In genomic region chr20:64242003-64242796, GRCh38 we compare ENCODE assay signal across 30 cellular contexts. TPM values are rescaled to one million over a fixed set of nuclear protein-coding genes. Genes with fewer than 3 reads are reported as not detected.
DNase-seq lines count a peak whose midpoint lies in the region; ATAC-seq, FAIRE-seq and TF ChIP-seq lines count a peak whose summit lies in the region.
"Had no signal": no experiment of that assay in that cellular context is flagged by ENCODE, and none has a peak within 500 bp of the region (broad histone marks: within the 10 kb centered on the region; RNA-seq: fewer than 3 reads in every experiment).

No MANE protein-coding gene starts in this region.

- H3K27me3 Mint-ChIP-seq in CD8-positive, alpha-beta T cell (ENCODE audit: low read depth) = peaks cover 12% of the 10 kb centered on the region
- H3K27me3 Mint-ChIP-seq: brain had no signal

- peaks cover 15% of the 10 kb centered on the region for H3K27me3 ChIP-seq in osteoblast (ENCODE audit: insufficient read depth, low read length)
- peaks cover 3% of the 10 kb centered on the region for H3K27me3 ChIP-seq in CD8-positive, alpha-beta T cell (ENCODE audit: insufficient read depth, low read length)
- H3K27me3 ChIP-seq: neural progenitor cell had no signal

- no peak overlapping the region for H3K4me3 Mint-ChIP-seq in CD8-positive, alpha-beta T cell
- H3K4me3 Mint-ChIP-seq: activated CD4-positive, alpha-beta T cell treated with anti-CD3 and anti-CD28 coated beads for 36 hours; activated naive CD4-positive, alpha-beta T cell treated with anti-CD3 and anti-CD28 coated beads for 36 hours; brain; memory B cell; neural progenitor cell had no signal

- TF ChIP-seq POLR2A in GM12892 (IDR thresholded peaks at IDR 0.05; ENCODE audit: low read depth, low read length) = no peak

- intact Hi-C loops in kidney (cut with DNase I) = no loop called here
- intact Hi-C loops in CD8-positive, alpha-beta T cell (cut with DNase I, micrococcal nuclease) = no loop called here

- H3K27ac Mint-ChIP-seq in CD8-positive, alpha-beta T cell = no peak overlapping the region
- H3K27ac Mint-ChIP-seq: activated CD4-positive, alpha-beta T cell treated with anti-CD3 and anti-CD28 coated beads for 36 hours; activated naive CD4-positive, alpha-beta T cell treated with anti-CD3 and anti-CD28 coated beads for 36 hours; brain; memory B cell; neural progenitor cell had no signal

- H3K36me3 ChIP-seq in kidney (ENCODE audit: control insufficient read depth in 1 of 2, insufficient read depth in 2 of 2, low read length in 2 of 2) = no peaks in the 10 kb centered on the region
- no peaks in the 10 kb centered on the region for H3K36me3 ChIP-seq in osteoblast (ENCODE audit: insufficient read depth, low read length)
- H3K36me3 ChIP-seq in CD8-positive, alpha-beta T cell (ENCODE audit: insufficient read depth, low read length) = no peaks in the 10 kb centered on the region
- H3K36me3 ChIP-seq: esophagus squamous epithelium, neural progenitor cell, sigmoid colon had no signal

- H3K9me3 Mint-ChIP-seq in CD8-positive, alpha-beta T cell = no peaks in the 10 kb centered on the region
- H3K9me3 Mint-ChIP-seq: activated naive CD4-positive, alpha-beta T cell treated with anti-CD3 and anti-CD28 coated beads for 36 hours; brain; memory B cell had no signal

- CTCF ChIA-PET in CD8-positive, alpha-beta T cell (lab: Charles Lee) = no interaction called here

- TF ChIP-seq CTCF in kidney (IDR thresholded peaks at IDR 0.05; ENCODE audit: borderline replicate concordance, extremely low read depth, insufficient read depth) (no peak), osteoblast (IDR thresholded peaks at IDR 0.05; ENCODE audit: extremely low read depth, low read depth, low read length) (no peak)
- no peak for TF ChIP-seq CTCF in CD8-positive, alpha-beta T cell (IDR thresholded peaks at IDR 0.05)

- H3K4me1 ChIP-seq in kidney (ENCODE audit: control insufficient read depth in 1 of 2, insufficient read depth in 1 of 2, low read depth in 1 of 2, low read length in 2 of 2) (no peaks in the 10 kb centered on the region), osteoblast (ENCODE audit: insufficient read depth, low read length) (no peaks in the 10 kb centered on the region)
- H3K4me1 ChIP-seq in CD8-positive, alpha-beta T cell (ENCODE audit: insufficient read depth, low read length) = peaks cover 6% of the 10 kb centered on the region
- H3K4me1 ChIP-seq: esophagus squamous epithelium, neural progenitor cell, sigmoid colon had no signal

- POLR2A ChIA-PET in CD8-positive, alpha-beta T cell (lab: Charles Lee) = no interaction called here

- H3K79me2 ChIP-seq in osteoblast (ENCODE audit: insufficient read depth, low read length) = no peaks in the 10 kb centered on the region

- no peak overlapping the region for H3K9ac ChIP-seq in kidney (ENCODE audit: low read length in 2 of 2)
- H3K9ac ChIP-seq: GM23248, neural progenitor cell had no signal

- H3K36me3 Mint-ChIP-seq in CD8-positive, alpha-beta T cell = no peaks in the 10 kb centered on the region
- H3K36me3 Mint-ChIP-seq: memory B cell, neural progenitor cell had no signal

- FAIRE-seq in GM12892 (lab: Jason Lieb, UNC) = no peak
- FAIRE-seq in HTR-8/SVneo (lab: Jason Lieb, UNC) = peak; percentile 68
- FAIRE-seq in kidney (lab: Jason Lieb, UNC) = no peak

- H3K9me3 ChIP-seq in kidney (ENCODE audit: control insufficient read depth in 1 of 2, low read length in 2 of 2) (no peaks in the 10 kb centered on the region), osteoblast (ENCODE audit: low read depth, low read length) (no peaks in the 10 kb centered on the region)
- H3K9me3 ChIP-seq in CD8-positive, alpha-beta T cell (ENCODE audit: low read length) = no peaks in the 10 kb centered on the region
- H3K9me3 ChIP-seq: Caco-2, esophagus squamous epithelium, sigmoid colon had no signal

- no peak for ATAC-seq in CD8-positive, alpha-beta T cell
- ATAC-seq in GM21526 (IDR thresholded peaks at IDR 0.05; ENCODE audit: low FRiP score, unreplicated experiment) = no peak
- ATAC-seq: activated CD4-positive, alpha-beta T cell treated with anti-CD3 and anti-CD28 coated beads for 36 hours had no signal

- peaks cover 9% of the 10 kb centered on the region for H3K4me1 Mint-ChIP-seq in CD8-positive, alpha-beta T cell (ENCODE audit: low read depth)
- H3K4me1 Mint-ChIP-seq: activated CD4-positive, alpha-beta T cell treated with anti-CD3 and anti-CD28 coated beads for 36 hours; brain had no signal

- no peaks in the 10 kb centered on the region for H4K20me1 ChIP-seq in osteoblast (ENCODE audit: insufficient read depth, low read length)

- DNase-seq in GM12892 (ENCODE audit: insufficient read length) = peak; percentile 11
- DNase-seq in HTR-8/SVneo (ENCODE audit: insufficient read length, low spot score) = no peak
- peak; percentile 61 for DNase-seq in kidney
- DNase-seq in osteoblast (ENCODE audit: insufficient read length, low spot score, missing footprints) = peak; percentile 75
- no peak for DNase-seq in CD8-positive, alpha-beta T cell
- no peak for DNase-seq in activated CD4-positive, alpha-beta T cell treated with anti-CD3 and anti-CD28 coated beads for 48 hours
- DNase-seq: activated CD4-positive, alpha-beta T cell treated with anti-CD3 and anti-CD28 coated beads for 36 hours; activated CD8-positive, alpha-beta memory T cell treated with anti-CD3 and anti-CD28 coated beads for 24 hours; activated naive CD4-positive, alpha-beta T cell treated with anti-CD3 and anti-CD28 coated beads for 36 hours; activated T-cell treated with anti-CD3 and anti-CD28 coated beads, Interleukin-2, amount 50 U/mL, for 48 hours; cerebellar nuclear complex; esophagus squamous epithelium; foreskin melanocyte; GM23248; kidney glomerular epithelial cell; NCI-H146; NCI-H226; SIG-M5; sigmoid colon; stimulated activated CD4-positive, alpha-beta T cell treated with anti-CD3 and anti-CD28 coated beads, Interleukin-4, amount 100 ng/mL, for 4 hours; T-helper 9 cell; trophoblast cell had no signal

- H3K4me3 ChIP-seq in kidney (ENCODE audit: low read length in 2 of 2) = no peak overlapping the region
- no peak overlapping the region for H3K4me3 ChIP-seq in osteoblast (ENCODE audit: insufficient read depth, low read length)
- no peak overlapping the region for H3K4me3 ChIP-seq in CD8-positive, alpha-beta T cell (ENCODE audit: low read depth, low read length)
- H3K4me3 ChIP-seq: dorsolateral prefrontal cortex, esophagus squamous epithelium, GM23248, neural progenitor cell, sigmoid colon had no signal

- no peak overlapping the region for H3K27ac ChIP-seq in kidney (ENCODE audit: low read depth in 2 of 2, low read length in 2 of 2)
- no peak overlapping the region for H3K27ac ChIP-seq in osteoblast (ENCODE audit: low read depth, low read length)
- no peak overlapping the region for H3K27ac ChIP-seq in CD8-positive, alpha-beta T cell (ENCODE audit: low read depth, low read length)
- H3K27ac ChIP-seq: C4-2B, dorsolateral prefrontal cortex, esophagus squamous epithelium, GM23248, neural progenitor cell, sigmoid colon, VCaP had no signal

- H2AFZ ChIP-seq in osteoblast (ENCODE audit: low read length) = no peak overlapping the region
- H2AFZ ChIP-seq: GM23248, neural progenitor cell had no signal

- H3K4me2 ChIP-seq in osteoblast (ENCODE audit: insufficient read depth, low read length) = no peak overlapping the region
- H3K4me2 ChIP-seq: neural progenitor cell had no signal

RNA-seq across cellular contexts. Expression of gene PCMTD2, which starts 13.3 kb away (rescaled TPM):
- polyA plus RNA-seq in GM12892 (2012; ENCODE audit: missing spikeins) = 21.5 TPM
- 53.8 TPM for total RNA-seq in kidney
- 25.0 TPM for polyA plus RNA-seq in kidney (ENCODE audit: insufficient read depth, low read depth, low replicate concordance)
- 51.0 and 59.4 TPM in 2 replicates for total RNA-seq in osteoblast
- total RNA-seq in CD8-positive, alpha-beta T cell = 10 to 100 TPM; 56.3 to 64.1 TPM

Comparison
In these comparisons a context has a peak if more than half of its experiments do, and no peak if none do; other contexts are left out.
1. DNase-seq: peak in GM12892 (single experiment), kidney (single experiment) and osteoblast (single experiment); none in HTR-8/SVneo (single experiment), CD8-positive, alpha-beta T cell (0 of 7) and activated CD4-positive, alpha-beta T cell treated with anti-CD3 and anti-CD28 coated beads for 48 hours (single experiment).